Comparison of ENCODE assay signal across 1 cellular context in the genomic region with DNA sequence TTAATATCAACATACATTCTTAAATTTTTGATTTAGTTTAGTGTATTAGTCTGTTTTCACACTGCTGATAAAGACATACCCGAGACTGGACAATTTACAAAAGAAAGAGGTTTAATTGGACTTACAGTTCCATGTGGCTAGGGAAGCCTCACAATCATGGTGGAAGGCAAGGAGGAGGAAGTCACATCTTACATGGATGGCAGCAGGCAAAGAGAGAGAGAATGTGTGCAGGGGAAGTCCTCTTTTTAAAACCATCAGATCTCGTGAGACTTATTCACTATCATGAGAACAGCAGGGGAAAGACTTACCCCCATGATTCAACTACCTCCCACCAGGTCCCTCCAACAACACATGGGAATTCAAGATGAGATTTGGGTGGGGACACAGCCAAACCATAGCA. TPM values are rescaled to one million over a fixed set of nuclear protein-coding genes. Genes with fewer than 3 reads are reported as not detected.
"Had no signal": no experiment of that assay in that cellular context is flagged by ENCODE, and none has a peak within 500 bp of the region (broad histone marks: within the 10 kb centered on the region; RNA-seq: fewer than 3 reads in every experiment).

No MANE protein-coding gene starts in this region.

RNA-seq across cellular contexts. Expression of a gene that starts 56.5 kb away (rescaled TPM):
- total RNA-seq: activated naive CD8-positive, alpha-beta T cell treated with anti-CD3 and anti-CD28 coated beads, Interleukin-2, amount 10 ng/mL, durations not matched to agents 7 days and 5 days had no signal
